In the genomic region with DNA sequence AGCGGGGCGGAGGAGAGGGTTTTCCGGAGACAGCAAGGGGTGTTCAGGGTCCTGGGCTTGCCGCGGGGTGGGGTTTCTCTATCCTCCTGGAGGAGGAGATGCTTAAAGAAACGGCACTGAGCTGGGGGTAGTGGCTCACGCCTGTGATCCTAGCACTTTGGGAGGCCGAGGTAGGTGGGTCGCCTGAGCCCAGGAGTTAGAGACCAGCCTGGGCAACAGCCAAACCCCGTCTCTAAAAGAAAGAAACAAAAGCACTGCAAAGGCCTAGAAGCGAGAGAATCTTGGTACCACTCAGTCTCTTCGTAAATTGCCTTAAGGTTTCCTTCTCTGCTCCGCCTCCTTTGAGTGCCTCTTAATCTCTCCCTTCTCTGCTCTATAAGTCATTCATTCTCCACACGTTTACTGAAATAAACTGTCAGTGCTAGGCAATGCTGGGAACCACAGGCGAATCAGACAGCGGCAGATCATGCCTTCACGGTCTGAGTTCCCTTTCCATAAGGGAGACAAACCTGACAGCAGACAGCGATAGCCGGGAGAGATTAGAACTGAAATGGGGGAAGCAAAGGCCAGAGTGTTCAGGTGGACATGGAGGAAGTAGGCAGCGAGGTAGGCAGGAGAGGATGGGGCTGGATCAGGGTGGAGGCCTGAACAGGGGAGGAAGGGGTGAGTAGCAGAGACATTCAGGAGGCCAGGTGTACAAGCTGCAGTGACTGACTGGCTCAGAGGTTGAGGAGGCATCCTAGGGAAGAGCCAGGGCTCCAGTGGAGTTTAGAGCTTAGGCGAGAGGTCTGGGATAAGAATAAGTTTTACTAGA, we compare ENCODE assay signal across 8 cellular contexts. TPM values are rescaled to one million over a fixed set of nuclear protein-coding genes. Genes with fewer than 3 reads are reported as not detected.
DNase-seq lines count a peak whose midpoint lies in the region; ATAC-seq and TF ChIP-seq lines count a peak whose summit lies in the region.

No MANE protein-coding gene starts in this region.

- H3K36me3 ChIP-seq in A673 (ENCODE audit: insufficient read depth, low read length, poor library complexity, severe bottlenecking) (peaks cover 38% of the 10 kb centered on the region), HUES64 (ENCODE audit: insufficient read depth, low read length) (peaks cover 44% of the 10 kb centered on the region), mucosa of descending colon (ENCODE audit: low read depth) (peaks cover 5% of the 10 kb centered on the region)

- BruUV-seq in A673 (replicated peaks; lab: Mats Ljungman, UMichigan), result TSS peak; percentile 51

- H3K9ac ChIP-seq in HUES64 (ENCODE audit: low read depth, low read length), result peak overlapping the region; percentile 74

- H3K4me1 ChIP-seq in A673 (ENCODE audit: insufficient read depth, low read length, poor library complexity, severe bottlenecking), result peaks cover 7% of the 10 kb centered on the region
- peaks cover 10% of the 10 kb centered on the region for H3K4me1 ChIP-seq in HUES64 (ENCODE audit: insufficient read depth, low read length)
- peaks cover 8% of the 10 kb centered on the region for H3K4me1 ChIP-seq in mucosa of descending colon (ENCODE audit: low read depth)

- H3K27me3 ChIP-seq in A673 (replicated peaks; ENCODE audit: insufficient read depth, low read depth, low read length, poor library complexity), result no peaks in the 10 kb centered on the region
- no peaks in the 10 kb centered on the region for H3K27me3 ChIP-seq in HUES64 (ENCODE audit: insufficient read depth, low read length)

- CTCF ChIA-PET in A673 (lab: Charles Lee), result interaction anchor here (1.2 kb wide), 1 partner anchor 15 kb away, joined by 7 read pairs; no protein-coding TSS in a partner anchor

- DNase-seq in A673 (ENCODE audit: low spot score), result no peak
- DNase-seq in cardiac fibroblast (ENCODE audit: low read depth in 2 of 2), result no peak
- DNase-seq in mucosa of descending colon, result no peak
- no peak for DNase-seq in NCI-H1930 (lab: John Stamatoyannopoulos, UW)
- DNase-seq in NCI-H187 (lab: John Stamatoyannopoulos, UW), result no peak
- DNase-seq in NCI-H748 (lab: John Stamatoyannopoulos, UW; ENCODE audit: unreplicated experiment), result no peak
- no peak for DNase-seq in activated CD4-positive, alpha-beta T cell treated with anti-CD3 and anti-CD28 coated beads for 48 hours

- H3K9me3 ChIP-seq in A673 (ENCODE audit: low read depth, low read length, poor library complexity, severe bottlenecking) (no peaks in the 10 kb centered on the region), HUES64 (ENCODE audit: insufficient read depth, low read depth, low read length) (no peaks in the 10 kb centered on the region), mucosa of descending colon (no peaks in the 10 kb centered on the region)

- H3K4me3 ChIP-seq in A673 (ENCODE audit: low read depth, low read length, poor library complexity, severe bottlenecking), result peak overlapping the region; percentile 92
- H3K4me3 ChIP-seq in HUES64 (ENCODE audit: low read length), result peak overlapping the region; percentile 75
- H3K4me3 ChIP-seq in cardiac fibroblast (replicated peaks in 1 of 2; ENCODE audit: low read depth in 2 of 2, low read length in 2 of 2), result peak overlapping the region; percentile 79 to 98
- peak overlapping the region; percentile 83 for H3K4me3 ChIP-seq in mucosa of descending colon

- WGBS in HUES64, result 17% methylated on average over 21 of the region's 21 CpGs

- intact Hi-C loops in A673 (cut with micrococcal nuclease; ENCODE audit: unreplicated experiment), result no loop called here
- intact Hi-C loops in mucosa of descending colon (cut with DNase I, micrococcal nuclease), result no loop called here

- POLR2A ChIA-PET in A673 (lab: Charles Lee; ENCODE audit: low non-redundant PET), result interaction anchor here (0.6 to 1.0 kb wide), 3 partner anchors 11 to 280 kb away, joined by 3 to 4 read pairs (median 3); partner anchors contain the start of genes NFKBIB and SIRT2

- peak; percentile 4 for ATAC-seq in mucosa of descending colon

- H3K27ac ChIP-seq in A673 (ENCODE audit: low read depth, low read length, poor library complexity, severe bottlenecking) (peak overlapping the region; percentile 92), HUES64 (ENCODE audit: low read depth, low read length) (peak overlapping the region; percentile 40)

- TF ChIP-seq CTCF in A673 (conservative IDR thresholded peaks at IDR 0.05; ENCODE audit: low read depth, low read length) (no peak), cardiac fibroblast (IDR thresholded peaks at IDR 0.05; ENCODE audit: low read depth, low read length) (no peak), mucosa of descending colon (IDR thresholded peaks at IDR 0.05) (no peak)

RNA-seq across cellular contexts. Expression of gene EIF3K, which starts 0.6 kb away (rescaled TPM):
- total RNA-seq in A673 (2021) (316 and 338 TPM in 2 replicates), mucosa of descending colon (100 to 1,000 TPM; 338 to 393 (median 350) TPM)
- 281 TPM for polyA plus RNA-seq in HUES64 (2013, experiment 1 of 2)
- 288 TPM for polyA plus RNA-seq in HUES64 (2013, experiment 2 of 2)

RNA-seq across cellular contexts. Expression of gene MAP4K1, which starts 1.8 kb away (rescaled TPM):
- 1.5 and 3.5 TPM in 2 replicates for total RNA-seq in A673 (2021)
- polyA plus RNA-seq in HUES64 (2013, experiment 1 of 2), result 8.3 TPM
- 2.9 TPM for polyA plus RNA-seq in HUES64 (2013, experiment 2 of 2)
- 10 to 100 TPM in 1 of 3 donors, 1 to 10 TPM in 2; 6.9 to 10.6 (median 7.4) TPM for total RNA-seq in mucosa of descending colon

RNA-seq across cellular contexts. Expression of gene ACTN4, which starts 27.9 kb away (rescaled TPM):
- total RNA-seq in A673 (2021), result 370 and 397 TPM in 2 replicates
- polyA plus RNA-seq in HUES64 (2013, experiment 1 of 2), result 227 TPM
- polyA plus RNA-seq in HUES64 (2013, experiment 2 of 2), result 242 TPM
- 1,000 to 10,000 TPM in 2 of 3 donors, 100 to 1,000 TPM in 1; 566 to 1,080 (median 1,014) TPM for total RNA-seq in mucosa of descending colon
